In genomic region chr2:46067501-46068292, GRCh38 we compare ENCODE assay signal across 11 cellular contexts.
DNase-seq lines count a peak whose midpoint lies in the region; ATAC-seq and TF ChIP-seq lines count a peak whose summit lies in the region.
"Had no signal": no experiment of that assay in that cellular context is flagged by ENCODE, and none has a peak within 500 bp of the region (broad histone marks: within the 10 kb centered on the region; RNA-seq: fewer than 3 reads in every experiment).

No MANE protein-coding gene starts in this region.

- in situ Hi-C loops in KBM-7 (cut with MboI; ENCODE audit: low pct_unique_long_range_greater_than_20kb, low sequenced_read_pairs): no loop called here

- H3K27me3 Mint-ChIP-seq in Calu3 (ENCODE audit: unreplicated experiment): no peaks in the 10 kb centered on the region
- H3K27me3 Mint-ChIP-seq: activated CD4-positive, alpha-beta T cell treated with anti-CD3 and anti-CD28 coated beads, Interleukin-2, amount 10 ng/mL, durations not matched to agents 24 days and 14 days; dendritic cell treated with granulocyte-macrophage colony-stimulating factor and Interleukin-4, amounts not matched to agents 40 ng/mL and 50 ng/mL, for 4 days; memory B cell had no signal

- peak overlapping the region; percentile 87 for H3K27ac ChIP-seq in mesodermal cell (ENCODE audit: low read depth, low read length, severe bottlenecking)

- CTCF ChIA-PET in Calu3 (lab: Charles Lee): no interaction called here

- ATAC-seq in GM21576 (IDR thresholded peaks at IDR 0.05; ENCODE audit: unreplicated experiment) (no peak), HG03159 (IDR thresholded peaks at IDR 0.05; ENCODE audit: unreplicated experiment) (no peak)

- H3K4me1 Mint-ChIP-seq in Calu3 (ENCODE audit: low read depth, unreplicated experiment): peaks cover 31% of the 10 kb centered on the region

- no TSS peak for BruUV-seq in Calu3 (replicated peaks; lab: Mats Ljungman, UMichigan)

- H3K4me1 ChIP-seq in mesodermal cell (ENCODE audit: control insufficient read depth, insufficient read depth, low read length, poor library complexity, severe bottlenecking): peaks cover 55% of the 10 kb centered on the region

- no peaks in the 10 kb centered on the region for H3K36me3 ChIP-seq in mesodermal cell (ENCODE audit: control insufficient read depth, insufficient read depth, low read length)

- intact Hi-C loops in Calu3 (cut with micrococcal nuclease; ENCODE audit: unreplicated experiment): loop anchor here (10.0 kb wide), 1 partner anchor 97 kb away; no protein-coding TSS in a partner anchor

- no peaks in the 10 kb centered on the region for H3K9me3 ChIP-seq in mesodermal cell (ENCODE audit: control insufficient read depth, low read length)

- WGBS in mesodermal cell (ENCODE audit: insufficient coverage in 2 of 2), 2 experiments: 87 to 91% methylated on average over 7 to 12 of the region's 13 CpGs

- no peaks in the 10 kb centered on the region for H3K9me3 Mint-ChIP-seq in Calu3 (ENCODE audit: low read depth, unreplicated experiment)
- H3K9me3 Mint-ChIP-seq: activated CD4-positive, alpha-beta T cell treated with anti-CD3 and anti-CD28 coated beads, Interleukin-2, amount 10 ng/mL, durations not matched to agents 24 days and 14 days; dendritic cell treated with granulocyte-macrophage colony-stimulating factor and Interleukin-4, amounts not matched to agents 40 ng/mL and 50 ng/mL, for 4 days; memory B cell had no signal

- peaks cover 7% of the 10 kb centered on the region for H3K36me3 Mint-ChIP-seq in Calu3 (ENCODE audit: insufficient read depth, unreplicated experiment)

- no peak overlapping the region for H3K4me3 Mint-ChIP-seq in Calu3 (ENCODE audit: low read depth, unreplicated experiment)
- H3K4me3 Mint-ChIP-seq: activated CD4-positive, alpha-beta T cell treated with anti-CD3 and anti-CD28 coated beads, Interleukin-2, amount 10 ng/mL, durations not matched to agents 24 days and 14 days; dendritic cell treated with granulocyte-macrophage colony-stimulating factor and Interleukin-4, amounts not matched to agents 40 ng/mL and 50 ng/mL, for 4 days; memory B cell had no signal

- H3K4me3 ChIP-seq in choroid plexus epithelial cell (ENCODE audit: low read depth, low read length) (no peak overlapping the region), mesodermal cell (ENCODE audit: extremely low read depth, insufficient read depth, low read length, poor library complexity, severe bottlenecking) (no peak overlapping the region)

- TF ChIP-seq CTCF in Calu3 (IDR thresholded peaks at IDR 0.05; ENCODE audit: unreplicated experiment) (no peak), choroid plexus epithelial cell (conservative IDR thresholded peaks at IDR 0.05; ENCODE audit: low read depth, low read length) (no peak)

- DNase-seq in Calu3: no peak
- DNase-seq in NCI-H226: peak; percentile 95
- DNase-seq in choroid plexus epithelial cell (ENCODE audit: low read depth): peak; percentile 97
- DNase-seq in KBM-7: no peak
- no peak for DNase-seq in activated effector memory CD4-positive, alpha-beta T cell treated with anti-CD3 and anti-CD28 coated beads, Interleukin-2, amount 50 U/mL, for 16 hours
- DNase-seq: activated CD4-positive, alpha-beta T cell treated with anti-CD3 and anti-CD28 coated beads, Interleukin-2, amount 10 ng/mL, durations not matched to agents 24 days and 14 days had no signal

- H3K27ac Mint-ChIP-seq in Calu3 (ENCODE audit: unreplicated experiment): peak overlapping the region; percentile 73
- H3K27ac Mint-ChIP-seq: activated CD4-positive, alpha-beta T cell treated with anti-CD3 and anti-CD28 coated beads, Interleukin-2, amount 10 ng/mL, durations not matched to agents 24 days and 14 days; dendritic cell treated with granulocyte-macrophage colony-stimulating factor and Interleukin-4, amounts not matched to agents 40 ng/mL and 50 ng/mL, for 4 days; memory B cell had no signal

Comparison
In these comparisons a context has a peak if more than half of its experiments do, and no peak if none do; other contexts are left out.
1. DNase-seq: peak in NCI-H226 (single experiment) and choroid plexus epithelial cell (single experiment); none in Calu3 (single experiment), KBM-7 (single experiment) and activated effector memory CD4-positive, alpha-beta T cell treated with anti-CD3 and anti-CD28 coated beads, Interleukin-2, amount 50 U/mL, for 16 hours (single experiment).